Comparison of ENCODE assay signal across 31 cellular contexts in the genomic region with DNA sequence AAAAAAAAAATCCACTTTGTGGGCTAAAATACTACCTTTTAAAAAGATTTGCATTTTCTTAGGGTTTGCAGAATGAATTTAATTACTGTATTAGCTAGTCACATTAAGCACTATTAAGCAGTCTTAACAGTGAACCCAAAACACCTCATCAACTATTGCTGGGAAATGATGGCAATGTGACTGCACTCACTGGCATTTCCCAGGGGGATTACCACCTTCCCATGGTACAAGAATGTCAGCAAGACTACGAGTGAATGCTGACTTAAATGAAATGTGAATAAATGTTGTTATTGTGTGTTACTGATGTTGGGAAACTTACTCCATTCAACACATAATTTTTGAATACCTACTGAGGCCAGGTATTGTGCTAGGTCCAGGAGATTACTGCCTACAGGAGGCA.
"Had no signal": no experiment of that assay in that cellular context is flagged by ENCODE, and none has a peak within 500 bp of the region (broad histone marks: within the 10 kb centered on the region; RNA-seq: fewer than 3 reads in every experiment).

No MANE protein-coding gene starts in this region.

- DNase-seq: activated CD4-positive, alpha-beta memory T cell treated with anti-CD3 and anti-CD28 coated beads, Interleukin-2, amount 10 ng/mL, durations not matched to agents 7 days and 5 days; activated CD4-positive, alpha-beta T cell treated with anti-CD3 and anti-CD28 coated beads for 4 hours; activated CD4-positive, alpha-beta T cell treated with anti-CD3 and anti-CD28 coated beads, Interleukin-2, amount 10 ng/mL, durations not matched to agents 7 days and 5 days; activated CD4-positive, alpha-beta T cell treated with anti-CD3 and anti-CD28 coated beads, Interleukin-2, amount 50 U/mL, for 4 hours; activated CD4-positive, CD25-positive, alpha-beta regulatory T cell; activated CD4-positive, CD25-positive, alpha-beta regulatory T cell treated with anti-CD3 and anti-CD28 coated beads, Interleukin-2, amount 50 U/mL, for 72 hours; activated CD8-positive, alpha-beta memory T cell treated with anti-CD3 and anti-CD28 coated beads, Interleukin-2, amount 50 U/mL, for 48 hours; activated gamma-delta T cell; activated naive CD4-positive, alpha-beta T cell; activated naive CD4-positive, alpha-beta T cell treated with anti-CD3 and anti-CD28 coated beads, Interleukin-2, amount 10 ng/mL, durations not matched to agents 7 days and 5 days; activated naive CD8-positive, alpha-beta T cell treated with anti-CD3 and anti-CD28 coated beads, Interleukin-2, amount 10 ng/mL, durations not matched to agents 7 days and 5 days; activated T-cell treated with anti-CD3 and anti-CD28 coated beads for 4 hours; activated T-cell treated with anti-CD3 and anti-CD28 coated beads, Interleukin-2, amount 50 U/mL, for 4 hours; central memory CD4-positive, alpha-beta T cell; cerebellar nuclear complex; colonic mucosa; effector CD8-positive, alpha-beta T cell; foreskin fibroblast; gastrocnemius medialis; glutamatergic neuron; T-helper 1 cell; T-helper 17 cell; T1000 had no signal

- H3K9me3 Mint-ChIP-seq: activated CD4-positive, alpha-beta memory T cell treated with anti-CD3 and anti-CD28 coated beads, Interleukin-2, amount 10 ng/mL, durations not matched to agents 7 days and 5 days; activated CD4-positive, alpha-beta T cell treated with anti-CD3 and anti-CD28 coated beads, Interleukin-2, amount 10 ng/mL, durations not matched to agents 7 days and 5 days; activated naive CD4-positive, alpha-beta T cell treated with anti-CD3 and anti-CD28 coated beads, Interleukin-2, amount 10 ng/mL, durations not matched to agents 7 days and 5 days; activated naive CD4-positive, alpha-beta T cell treated with anti-CD3 and anti-CD28 coated beads, Interleukin-2, amount 50 U/mL, for 72 hours; activated naive CD8-positive, alpha-beta T cell treated with anti-CD3 and anti-CD28 coated beads, Interleukin-2, amount 10 ng/mL, durations not matched to agents 7 days and 5 days; activated T-cell treated with anti-CD3 and anti-CD28 coated beads, Interleukin-2, amount 50 U/mL, for 4 hours; activated T-helper 1 cell treated with anti-CD3 and anti-CD28 coated beads, Interleukin-12 subunit alpha, Interleukin-12 subunit beta, Interleukin-2, Interleukin-4 antibody, amounts not matched to agents 30 ng/mL and 10 ng/mL and 1 ng/mL, durations not matched to agents 14 hours and 24 hours and 36 hours; brain; T-helper 2 cell treated with Interferon-gamma antibody and Interleukin-4, amounts not matched to agents 5 μg/mL and 100 μg/mL, for 36 hours had no signal

- H3K4me3 Mint-ChIP-seq: activated CD4-positive, alpha-beta memory T cell treated with anti-CD3 and anti-CD28 coated beads, Interleukin-2, amount 10 ng/mL, durations not matched to agents 7 days and 5 days; activated CD4-positive, alpha-beta T cell treated with anti-CD3 and anti-CD28 coated beads, Interleukin-2, amount 10 ng/mL, durations not matched to agents 7 days and 5 days; activated naive CD4-positive, alpha-beta T cell treated with anti-CD3 and anti-CD28 coated beads, Interleukin-2, amount 10 ng/mL, durations not matched to agents 7 days and 5 days; activated naive CD8-positive, alpha-beta T cell treated with anti-CD3 and anti-CD28 coated beads, Interleukin-2, amount 10 ng/mL, durations not matched to agents 7 days and 5 days; activated T-cell treated with anti-CD3 and anti-CD28 coated beads, Interleukin-2, amount 50 U/mL, for 4 hours; activated T-helper 1 cell treated with anti-CD3 and anti-CD28 coated beads, Interleukin-12 subunit alpha, Interleukin-12 subunit beta, Interleukin-2, Interleukin-4 antibody, amounts not matched to agents 30 ng/mL and 10 ng/mL and 1 ng/mL, durations not matched to agents 14 hours and 24 hours and 36 hours; brain; T-helper 17 cell; T-helper 2 cell treated with Interferon-gamma antibody and Interleukin-4, amounts not matched to agents 5 μg/mL and 100 μg/mL, for 36 hours had no signal

- H3K4me3 ChIP-seq: ascending aorta, breast epithelium, cardiac muscle cell, colonic mucosa, gastrocnemius medialis had no signal

- H3K27ac Mint-ChIP-seq: activated CD4-positive, alpha-beta memory T cell treated with anti-CD3 and anti-CD28 coated beads, Interleukin-2, amount 10 ng/mL, durations not matched to agents 7 days and 5 days; activated CD4-positive, alpha-beta T cell treated with anti-CD3 and anti-CD28 coated beads, Interleukin-2, amount 10 ng/mL, durations not matched to agents 7 days and 5 days; activated naive CD4-positive, alpha-beta T cell treated with anti-CD3 and anti-CD28 coated beads, Interleukin-2, amount 10 ng/mL, durations not matched to agents 7 days and 5 days; activated naive CD4-positive, alpha-beta T cell treated with anti-CD3 and anti-CD28 coated beads, Interleukin-2, amount 50 U/mL, for 72 hours; activated naive CD8-positive, alpha-beta T cell treated with anti-CD3 and anti-CD28 coated beads, Interleukin-2, amount 10 ng/mL, durations not matched to agents 7 days and 5 days; activated T-helper 1 cell treated with anti-CD3 and anti-CD28 coated beads, Interleukin-12 subunit alpha, Interleukin-12 subunit beta, Interleukin-2, Interleukin-4 antibody, amounts not matched to agents 30 ng/mL and 10 ng/mL and 1 ng/mL, durations not matched to agents 14 hours and 24 hours and 36 hours; T-helper 17 cell; T-helper 2 cell treated with Interferon-gamma antibody and Interleukin-4, amounts not matched to agents 5 μg/mL and 100 μg/mL, for 36 hours had no signal

- H3K27ac ChIP-seq: ascending aorta, breast epithelium, cardiac muscle cell, colonic mucosa, gastrocnemius medialis had no signal

- ATAC-seq: activated naive CD4-positive, alpha-beta T cell treated with anti-CD3 and anti-CD28 coated beads, Interleukin-2, amount 50 U/mL, for 72 hours; activated T-cell treated with anti-CD3 and anti-CD28 coated beads, Interleukin-2, amount 50 U/mL, for 4 hours; esophagus mucosa; gastrocnemius medialis; T-helper 17 cell had no signal

- H3K27me3 ChIP-seq: ascending aorta, breast epithelium, cardiac muscle cell, colonic mucosa, gastrocnemius medialis had no signal

- H3K4me1 ChIP-seq: ascending aorta, breast epithelium, colonic mucosa, gastrocnemius medialis had no signal

- H3K27me3 Mint-ChIP-seq: activated CD4-positive, alpha-beta memory T cell treated with anti-CD3 and anti-CD28 coated beads, Interleukin-2, amount 10 ng/mL, durations not matched to agents 7 days and 5 days; activated CD4-positive, alpha-beta T cell treated with anti-CD3 and anti-CD28 coated beads, Interleukin-2, amount 10 ng/mL, durations not matched to agents 7 days and 5 days; activated naive CD4-positive, alpha-beta T cell treated with anti-CD3 and anti-CD28 coated beads, Interleukin-2, amount 10 ng/mL, durations not matched to agents 7 days and 5 days; activated naive CD8-positive, alpha-beta T cell treated with anti-CD3 and anti-CD28 coated beads, Interleukin-2, amount 10 ng/mL, durations not matched to agents 7 days and 5 days; brain; T-helper 17 cell had no signal
